ENCODE assay signal across 1 cellular context in genomic region chr12:93569656-93570551, GRCh38.
TF ChIP-seq lines count a peak whose summit lies in the region.

No MANE protein-coding gene starts in this region.

TF ChIP-seq in HepG2, 621 proteins besides CTCF, POLR2A, EP300 and RAD21 (continued from another document and continues in another):
- TF ChIP-seq ZNF407 (CRISPR knock-in tag; IDR thresholded peaks at IDR 0.05; ENCODE audit: not compliant biosample characterization): no peak
- TF ChIP-seq NFKBIZ (CRISPR knock-in tag; IDR thresholded peaks at IDR 0.05): no peak
- no peak for TF ChIP-seq ZNF331 (CRISPR knock-in tag; IDR thresholded peaks at IDR 0.05)
- TF ChIP-seq FOXA3 (CRISPR knock-in tag; IDR thresholded peaks at IDR 0.05): no peak
- TF ChIP-seq ZNF121 (CRISPR knock-in tag; IDR thresholded peaks at IDR 0.05): no peak
- no peak for TF ChIP-seq FOSL1 (CRISPR knock-in tag; IDR thresholded peaks at IDR 0.05; ENCODE audit: borderline replicate concordance)
- no peak for TF ChIP-seq IRF1 (CRISPR knock-in tag; IDR thresholded peaks at IDR 0.05; ENCODE audit: low read depth)
- no peak for TF ChIP-seq ZFYVE20 (CRISPR knock-in tag; IDR thresholded peaks at IDR 0.05; ENCODE audit: borderline replicate concordance, low read depth)
- TF ChIP-seq ZNF878 (CRISPR knock-in tag; IDR thresholded peaks at IDR 0.05): no peak
- TF ChIP-seq BCL6 (CRISPR knock-in tag; IDR thresholded peaks at IDR 0.05): peak; percentile 95
- TF ChIP-seq TRIM22 (IDR thresholded peaks at IDR 0.05): no peak
- no peak for TF ChIP-seq SP2 (CRISPR knock-in tag; IDR thresholded peaks at IDR 0.05)
- no peak for TF ChIP-seq ZBTB43 (CRISPR knock-in tag; conservative IDR thresholded peaks at IDR 0.05)
- no peak for TF ChIP-seq E2F2 (CRISPR knock-in tag; IDR thresholded peaks at IDR 0.05; ENCODE audit: borderline replicate concordance)
- TF ChIP-seq YY1 (IDR thresholded peaks at IDR 0.05; ENCODE audit: insufficient read depth, insufficient replicate concordance, low read depth, low read length): peak; percentile 48
- peak; percentile 5; the same call in 1 of the 2 replicates for TF ChIP-seq SIX1 (CRISPR knock-in tag; IDR thresholded peaks at IDR 0.05; ENCODE audit: borderline replicate concordance)
- TF ChIP-seq ZSCAN25 (CRISPR knock-in tag; IDR thresholded peaks at IDR 0.05): peak; percentile 35
- TF ChIP-seq TCF7 (IDR thresholded peaks at IDR 0.05; ENCODE audit: low read depth): peak; percentile 59; the same call in 1 of the 2 replicates
- TF ChIP-seq ZNF781 (CRISPR knock-in tag; IDR thresholded peaks at IDR 0.05; ENCODE audit: borderline replicate concordance, not compliant biosample characterization): no peak
- peak; percentile 29; the same call in 1 of the 2 replicates for TF ChIP-seq TGIF2 (CRISPR knock-in tag; IDR thresholded peaks at IDR 0.05)
- TF ChIP-seq JUND (CRISPR knock-in tag; IDR thresholded peaks at IDR 0.05): no peak
- TF ChIP-seq GTF2F1 (IDR thresholded peaks at IDR 0.05; ENCODE audit: low read length): no peak
- TF ChIP-seq ZNF281 (CRISPR knock-in tag; IDR thresholded peaks at IDR 0.05; ENCODE audit: borderline replicate concordance): peak; percentile 93
- no peak for TF ChIP-seq FOXP4 (CRISPR knock-in tag; IDR thresholded peaks at IDR 0.05)
- TF ChIP-seq ZNF670 (CRISPR knock-in tag; IDR thresholded peaks at IDR 0.05; ENCODE audit: borderline replicate concordance): no peak
- no peak for TF ChIP-seq WIZ (CRISPR knock-in tag; IDR thresholded peaks at IDR 0.05)
- TF ChIP-seq ZNF772 (CRISPR knock-in tag; IDR thresholded peaks at IDR 0.05): peak; percentile 30; the same call in 1 of the 2 replicates
- TF ChIP-seq ZNF343 (CRISPR knock-in tag; IDR thresholded peaks at IDR 0.05): no peak
- TF ChIP-seq THAP8 (CRISPR knock-in tag; IDR thresholded peaks at IDR 0.05; ENCODE audit: borderline replicate concordance): no peak
- 0 out of 4 replicates have a peak, but pooled peaks of 1 of the 2 experiments have one; percentile 22 for TF ChIP-seq HMGXB4 (CRISPR knock-in tag; IDR thresholded peaks at IDR 0.05; ENCODE audit: borderline replicate concordance in 1 of 2, low read depth in 1 of 2)
- no peak for TF ChIP-seq KDM3A (CRISPR knock-in tag; IDR thresholded peaks at IDR 0.05; ENCODE audit: low read depth)
- no peak for TF ChIP-seq RFX3 (CRISPR knock-in tag; IDR thresholded peaks at IDR 0.05)
- no peak for TF ChIP-seq SALL2 (CRISPR knock-in tag; IDR thresholded peaks at IDR 0.05)
- TF ChIP-seq ZMYM3 (CRISPR knock-in tag; IDR thresholded peaks at IDR 0.05): no peak
- no peak for TF ChIP-seq FOXA1 (IDR thresholded peaks at IDR 0.05)
- no peak for TF ChIP-seq FOXA1 (CRISPR knock-in tag; IDR thresholded peaks at IDR 0.05)
- TF ChIP-seq ZNF501 (CRISPR knock-in tag; IDR thresholded peaks at IDR 0.05): 0 out of 2 replicates have a peak, but pooled peaks have one; percentile 13
- no peak for TF ChIP-seq ZNF296 (CRISPR knock-in tag; conservative IDR thresholded peaks at IDR 0.05)
- peak; percentile 45; the same call in 1 of the 2 replicates for TF ChIP-seq ATF3 (CRISPR knock-in tag; IDR thresholded peaks at IDR 0.05)
- TF ChIP-seq ZC3H4 (CRISPR knock-in tag; IDR thresholded peaks at IDR 0.05; ENCODE audit: borderline replicate concordance): no peak
- TF ChIP-seq SP1 (IDR thresholded peaks at IDR 0.05): no peak
- TF ChIP-seq SP1 (CRISPR knock-in tag; IDR thresholded peaks at IDR 0.05): no peak
- no peak for TF ChIP-seq ZNF556 (CRISPR knock-in tag; IDR thresholded peaks at IDR 0.05; ENCODE audit: borderline replicate concordance)
- no peak for TF ChIP-seq ZKSCAN1 (IDR thresholded peaks at IDR 0.05; ENCODE audit: low read length)
- TF ChIP-seq KDM1A (CRISPR knock-in tag; IDR thresholded peaks at IDR 0.05): no peak
